Comparison of ENCODE assay signal across 17 cellular contexts in genomic region chr18:49100226-49100968, GRCh38.
DNase-seq lines count a peak whose midpoint lies in the region; ATAC-seq and TF ChIP-seq lines count a peak whose summit lies in the region.
"Had no signal": no experiment of that assay in that cellular context is flagged by ENCODE, and none has a peak within 500 bp of the region (broad histone marks: within the 10 kb centered on the region; RNA-seq: fewer than 3 reads in every experiment).

No MANE protein-coding gene starts in this region.

- no peaks in the 10 kb centered on the region for H3K36me3 ChIP-seq in SJSA1
- H3K36me3 ChIP-seq in prostate gland: no peaks in the 10 kb centered on the region

- WGBS in H9 (ENCODE audit: extremely low coverage, insufficient read length, low lambda C conversion rate): no CpG with 5 or more reads among the region's 7 CpGs
- 59% methylated on average over 7 of the region's 7 CpGs for WGBS in prostate gland

- H3K23me2 ChIP-seq in H9 (ENCODE audit: insufficient read length, low read depth, low read length, poor library complexity, severe bottlenecking): no peaks in the 10 kb centered on the region

- no peak for TF ChIP-seq POLR2A in prostate gland (IDR thresholded peaks at IDR 0.05)

- no peak overlapping the region for H3K18ac ChIP-seq in H9 (ENCODE audit: insufficient read length, low read depth, low read length)

- DNase-seq in GM04503 (ENCODE audit: low read depth) (peak; percentile 34), SJSA1 (ENCODE audit: low read depth in 1 of 2, low spot score in 2 of 2) (peak; percentile 51 to 84), fibroblast of pulmonary artery (ENCODE audit: low read depth) (peak; percentile 9), pons (ENCODE audit: low spot score) (peak; percentile 21), H9 (no peak), prostate gland (ENCODE audit: low spot score) (no peak)
- DNase-seq: activated CD4-positive, alpha-beta T cell treated with anti-CD3 and anti-CD28 coated beads for 1 hour; activated naive CD8-positive, alpha-beta T cell treated with anti-CD3 and anti-CD28 coated beads for 36 hours; H7; NCI-H1694 had no signal

- no peak overlapping the region for H3K4ac ChIP-seq in H9 (ENCODE audit: low read depth, low read length)

- no peak overlapping the region for H2BK5ac ChIP-seq in H9 (ENCODE audit: insufficient read length, low read length)

- no peak overlapping the region for H3K4me2 ChIP-seq in H9 (ENCODE audit: insufficient read depth, insufficient read length, low read length)
- H3K4me2 ChIP-seq: KMS-11 had no signal

- H3K27ac ChIP-seq in SJSA1 (peak overlapping the region; percentile 39), H9 (ENCODE audit: insufficient read length, low read depth, low read length) (no peak overlapping the region), prostate gland (no peak overlapping the region)
- H3K27ac ChIP-seq: KMS-11, neutrophil, suprapubic skin had no signal

- H3K79me2 ChIP-seq in H9 (ENCODE audit: insufficient read depth, low read length): no peaks in the 10 kb centered on the region

- H2BK20ac ChIP-seq in H9 (ENCODE audit: low read depth, low read length, poor library complexity, severe bottlenecking): no peak overlapping the region

- H3K14ac ChIP-seq in H9 (ENCODE audit: insufficient read depth, low read length): no peak overlapping the region

- H3K4me3 ChIP-seq in SJSA1: no peak overlapping the region
- no peak overlapping the region for H3K4me3 ChIP-seq in fibroblast of pulmonary artery (replicated peaks; ENCODE audit: low read depth, low read length)
- H3K4me3 ChIP-seq in prostate gland: no peak overlapping the region
- H3K4me3 ChIP-seq: lung, suprapubic skin had no signal

- no peaks in the 10 kb centered on the region for H4K20me1 ChIP-seq in H9 (ENCODE audit: control insufficient read depth, insufficient read depth, insufficient read length)

- no peak overlapping the region for H3K23ac ChIP-seq in H9 (ENCODE audit: insufficient read length, low read depth, low read length)

- H3K36me3 Mint-ChIP-seq in H9 (ENCODE audit: insufficient read depth in 1 of 3, low read depth in 3 of 3): peaks cover 0 to 2% (median 0%) of the 10 kb centered on the region in 3 experiments; a peak in 1 of 7 replicates
- peaks cover 25% of the 10 kb centered on the region for H3K36me3 Mint-ChIP-seq in stimulated activated memory B cell treated with anti-CD40 and anti-IgM and Interleukin-4, amounts not matched to agents 10 μg/mL and 1 μg/mL and 100 μg/mL, for 72 hours

- no peak overlapping the region for H2BK12ac ChIP-seq in H9 (ENCODE audit: insufficient read length, low read depth, low read length)

- H3K9me3 ChIP-seq in SJSA1 (replicated peaks) (no peaks in the 10 kb centered on the region), H9 (ENCODE audit: control insufficient read depth, low read depth, low read length) (no peaks in the 10 kb centered on the region), prostate gland (no peaks in the 10 kb centered on the region)
- H3K9me3 ChIP-seq: neutrophil, suprapubic skin had no signal

- TF ChIP-seq CTCF in fibroblast of pulmonary artery (IDR thresholded peaks at IDR 0.05; ENCODE audit: low read length, missing control alignments): no peak
- no peak for TF ChIP-seq CTCF in H9 (conservative IDR thresholded peaks at IDR 0.05)
- TF ChIP-seq CTCF in prostate gland (IDR thresholded peaks at IDR 0.05): no peak

- no peak overlapping the region for H2AK5ac ChIP-seq in H9 (ENCODE audit: insufficient read length, low read length)

- H3K56ac ChIP-seq in H9 (ENCODE audit: insufficient read length, low read depth, low read length): no peak overlapping the region

- H3K27me3 ChIP-seq in SJSA1 (replicated peaks) (no peaks in the 10 kb centered on the region), H9 (ENCODE audit: insufficient read depth, low read length) (no peaks in the 10 kb centered on the region), prostate gland (replicated peaks; ENCODE audit: insufficient read depth) (no peaks in the 10 kb centered on the region)
- H3K27me3 ChIP-seq: neutrophil, suprapubic skin had no signal

- no peaks in the 10 kb centered on the region for H3K4me1 Mint-ChIP-seq in H9
- no peaks in the 10 kb centered on the region for H3K4me1 Mint-ChIP-seq in stimulated activated memory B cell treated with anti-CD40 and anti-IgM and Interleukin-4, amounts not matched to agents 10 μg/mL and 1 μg/mL and 100 μg/mL, for 72 hours
- H3K4me1 Mint-ChIP-seq: activated naive CD8-positive, alpha-beta T cell treated with anti-CD3 and anti-CD28 coated beads for 36 hours; B cell had no signal

- H4K5ac ChIP-seq in H9 (ENCODE audit: insufficient read length, low read depth, low read length): no peak overlapping the region

- no peak overlapping the region for H2BK120ac ChIP-seq in H9 (ENCODE audit: low read depth, low read length, poor library complexity, severe bottlenecking)

- intact Hi-C loops in prostate gland (cut with DNase I): no loop called here

- H4K8ac ChIP-seq in H9 (replicated peaks; ENCODE audit: insufficient read length, low read depth, low read length): no peak overlapping the region

- no peaks in the 10 kb centered on the region for H3K79me1 ChIP-seq in H9 (ENCODE audit: insufficient read depth, low read depth, low read length, poor library complexity, severe bottlenecking)

- no peaks in the 10 kb centered on the region; the same call in 1 of the 2 replicates for H3K27me3 Mint-ChIP-seq in H9 (ENCODE audit: low read depth)
- H3K27me3 Mint-ChIP-seq in stimulated activated memory B cell treated with anti-CD40 and anti-IgM and Interleukin-4, amounts not matched to agents 10 μg/mL and 1 μg/mL and 100 μg/mL, for 72 hours: no peaks in the 10 kb centered on the region
- H3K27me3 Mint-ChIP-seq: activated naive CD8-positive, alpha-beta T cell treated with anti-CD3 and anti-CD28 coated beads for 36 hours; B cell had no signal

- no peak overlapping the region for H2BK15ac ChIP-seq in H9 (ENCODE audit: low read depth, low read length)

- H3K4me3 Mint-ChIP-seq in H9: no peak overlapping the region
- H3K4me3 Mint-ChIP-seq in stimulated activated memory B cell treated with anti-CD40 and anti-IgM and Interleukin-4, amounts not matched to agents 10 μg/mL and 1 μg/mL and 100 μg/mL, for 72 hours: no peak overlapping the region
- H3K4me3 Mint-ChIP-seq: activated naive CD8-positive, alpha-beta T cell treated with anti-CD3 and anti-CD28 coated beads for 36 hours; B cell had no signal

- H4K91ac ChIP-seq in H9 (ENCODE audit: insufficient read length, low read depth, low read length): no peak overlapping the region

- no peak overlapping the region for H3K9ac ChIP-seq in H9 (ENCODE audit: extremely low read depth, insufficient read length, low read length)
- H3K9ac ChIP-seq: KMS-11 had no signal

- ATAC-seq in HG02678 (IDR thresholded peaks at IDR 0.05; ENCODE audit: unreplicated experiment): no peak
- ATAC-seq in stimulated activated memory B cell treated with anti-CD40 and anti-IgM and Interleukin-4, amounts not matched to agents 10 μg/mL and 1 μg/mL and 100 μg/mL, for 72 hours: no peak

- H3K4me1 ChIP-seq in SJSA1 (replicated peaks): peaks cover 33% of the 10 kb centered on the region
- H3K4me1 ChIP-seq in H9 (ENCODE audit: insufficient read depth, low read length): no peaks in the 10 kb centered on the region
- H3K4me1 ChIP-seq in prostate gland (replicated peaks): no peaks in the 10 kb centered on the region

- H3T11ph ChIP-seq in H9 (ENCODE audit: low read length): no peak overlapping the region

- 0 out of 5 replicates have a peak, but pooled peaks cover 0 to 2% of the 10 kb centered on the region in 2 experiments for H3K9me3 Mint-ChIP-seq in H9
- peaks cover 4% of the 10 kb centered on the region for H3K9me3 Mint-ChIP-seq in stimulated activated memory B cell treated with anti-CD40 and anti-IgM and Interleukin-4, amounts not matched to agents 10 μg/mL and 1 μg/mL and 100 μg/mL, for 72 hours

- H2AFZ ChIP-seq in H9 (ENCODE audit: low read length): no peak overlapping the region

- H3K27ac Mint-ChIP-seq in H9: peak overlapping the region in 1 of 3 experiments; percentile 14; a peak in 1 of 7 replicates
- no peak overlapping the region for H3K27ac Mint-ChIP-seq in stimulated activated memory B cell treated with anti-CD40 and anti-IgM and Interleukin-4, amounts not matched to agents 10 μg/mL and 1 μg/mL and 100 μg/mL, for 72 hours
- H3K27ac Mint-ChIP-seq: activated naive CD8-positive, alpha-beta T cell treated with anti-CD3 and anti-CD28 coated beads for 36 hours; B cell had no signal

Comparison
In these comparisons a context has a peak if more than half of its experiments do, and no peak if none do; other contexts are left out.
1. DNase-seq: peak in GM04503 (single experiment), SJSA1 (2 of 2), fibroblast of pulmonary artery (single experiment) and pons (single experiment); none in H9 (single experiment) and prostate gland (single experiment).